Comparison of ENCODE assay signal across 1 cellular context in genomic region chr21:36908260-36908908, GRCh38.
TF ChIP-seq lines count a peak whose summit lies in the region.

No MANE protein-coding gene starts in this region.

TF ChIP-seq in SK-N-SH treated with all-trans-retinoic acid at 6 μM for 48 hours, 23 proteins besides CTCF, POLR2A, EP300 and RAD21 (continued from another document):
- no peak for TF ChIP-seq GLIS3 (CRISPR knock-in tag; IDR thresholded peaks at IDR 0.05)
- TF ChIP-seq POU6F1 (CRISPR knock-in tag; IDR thresholded peaks at IDR 0.05; ENCODE audit: borderline replicate concordance, low read depth): no peak
- TF ChIP-seq ZFP30 (CRISPR knock-in tag; IDR thresholded peaks at IDR 0.05): no peak
- no peak for TF ChIP-seq BACH2 (CRISPR knock-in tag; IDR thresholded peaks at IDR 0.05; ENCODE audit: borderline replicate concordance)
- no peak for TF ChIP-seq ISL1 (CRISPR knock-in tag; IDR thresholded peaks at IDR 0.05)
- no peak for TF ChIP-seq ARNTL (CRISPR knock-in tag; IDR thresholded peaks at IDR 0.05; ENCODE audit: borderline replicate concordance, low read depth)
- no peak for TF ChIP-seq SNAI2 (CRISPR knock-in tag; IDR thresholded peaks at IDR 0.05)
- no peak for TF ChIP-seq ESRRG (CRISPR knock-in tag; IDR thresholded peaks at IDR 0.05)
TF ChIP-seq in SK-N-SH treated with all-trans-retinoic acid at 6 μM for 48 hours: peak in this region for 0.
